ENCODE assay signal across 8 cellular contexts in genomic region chr6:84033523-84034451, GRCh38. TPM values are rescaled to one million over a fixed set of nuclear protein-coding genes. Genes with fewer than 3 reads are reported as not detected.
DNase-seq lines count a peak whose midpoint lies in the region; ATAC-seq lines count a peak whose summit lies in the region.

TSS of gene MRAP2 (plus strand) at chr6:84033772. CDS start at chr6:84055319, 21,547 bp downstream.

- peak; percentile 44 for ATAC-seq in activated CD4-positive, alpha-beta T cell treated with anti-CD3 and anti-CD28 coated beads for 36 hours
- ATAC-seq in activated T-cell treated with anti-CD3 and anti-CD28 coated beads, Interleukin-2, amount 50 U/mL, for 72 hours (replicated peaks in 1 of 2), result peak; percentile 52 to 54
- peak; percentile 57 for ATAC-seq in sciatic nerve
- ATAC-seq in HG03139 (IDR thresholded peaks at IDR 0.05; ENCODE audit: unreplicated experiment), result no peak

- H3K36me3 ChIP-seq in HUES6 (ENCODE audit: control insufficient read depth, insufficient read depth, low read length), result no peaks in the 10 kb centered on the region

- no peak within 1 kb of the TSS for H3K27ac Mint-ChIP-seq in activated CD4-positive, alpha-beta T cell treated with anti-CD3 and anti-CD28 coated beads for 36 hours
- H3K27ac Mint-ChIP-seq in activated T-cell treated with anti-CD3 and anti-CD28 coated beads, Interleukin-2, amount 50 U/mL, for 72 hours, result no peak within 1 kb of the TSS

- peaks cover 18% of the 10 kb centered on the region for H3K4me1 ChIP-seq in HUES6 (ENCODE audit: control insufficient read depth, insufficient read depth, low read length)

- H3K9ac ChIP-seq in HUES6 (ENCODE audit: low read length), result peak within 1 kb of the TSS; percentile 60

- POLR2A ChIA-PET in activated CD4-positive, alpha-beta T cell treated with anti-CD3 and anti-CD28 coated beads for 36 hours (lab: Charles Lee), result no interaction called here

- H3K4me3 Mint-ChIP-seq in activated CD4-positive, alpha-beta T cell treated with anti-CD3 and anti-CD28 coated beads for 36 hours, result no peak within 1 kb of the TSS
- peak within 1 kb of the TSS; percentile 51 to 57 for H3K4me3 Mint-ChIP-seq in activated T-cell treated with anti-CD3 and anti-CD28 coated beads, Interleukin-2, amount 50 U/mL, for 72 hours

- no peaks in the 10 kb centered on the region for H3K9me3 Mint-ChIP-seq in activated CD4-positive, alpha-beta T cell treated with anti-CD3 and anti-CD28 coated beads for 36 hours (ENCODE audit: low read depth)
- H3K9me3 Mint-ChIP-seq in activated T-cell treated with anti-CD3 and anti-CD28 coated beads, Interleukin-2, amount 50 U/mL, for 72 hours, result no peaks in the 10 kb centered on the region

- CTCF ChIA-PET in activated CD4-positive, alpha-beta T cell treated with anti-CD3 and anti-CD28 coated beads for 36 hours (lab: Charles Lee), result interaction anchor here (0.6 kb wide), 1 partner anchor 11 kb away, joined by 3 read pairs; no protein-coding TSS in a partner anchor

- peaks cover 43% of the 10 kb centered on the region for H3K27me3 Mint-ChIP-seq in activated CD4-positive, alpha-beta T cell treated with anti-CD3 and anti-CD28 coated beads for 36 hours
- peaks cover 54% of the 10 kb centered on the region for H3K27me3 Mint-ChIP-seq in activated T-cell treated with anti-CD3 and anti-CD28 coated beads, Interleukin-2, amount 50 U/mL, for 72 hours (ENCODE audit: low read depth)

- peak; percentile 28 for DNase-seq in activated CD4-positive, alpha-beta T cell treated with anti-CD3 and anti-CD28 coated beads for 36 hours
- DNase-seq in activated CD4-positive, alpha-beta T cell treated with anti-CD3 and anti-CD28 coated beads, Interleukin-2, amount 50 U/mL, for 1 hour, result no peak
- peak; percentile 6 to 12 for DNase-seq in activated T-cell treated with anti-CD3 and anti-CD28 coated beads, Interleukin-2, amount 50 U/mL, for 72 hours
- DNase-seq in hepatic stellate cell (ENCODE audit: low spot score) (peak; percentile 8), sciatic nerve (ENCODE audit: low spot score) (peak; percentile 59), AML-193 (lab: John Stamatoyannopoulos, UW) (no peak)

- H3K36me3 Mint-ChIP-seq in activated CD4-positive, alpha-beta T cell treated with anti-CD3 and anti-CD28 coated beads for 36 hours (ENCODE audit: low read depth), result no peaks in the 10 kb centered on the region
- no peaks in the 10 kb centered on the region for H3K36me3 Mint-ChIP-seq in activated T-cell treated with anti-CD3 and anti-CD28 coated beads, Interleukin-2, amount 50 U/mL, for 72 hours (ENCODE audit: insufficient read depth in 2 of 2)

- peak within 1 kb of the TSS; percentile 84 for H3K4me3 ChIP-seq in HUES6 (ENCODE audit: low read depth, low read length)

- H3K27me3 ChIP-seq in HUES6 (ENCODE audit: control insufficient read depth, insufficient read depth, low read length), result peaks cover 29% of the 10 kb centered on the region

- H3K4me1 Mint-ChIP-seq in activated CD4-positive, alpha-beta T cell treated with anti-CD3 and anti-CD28 coated beads for 36 hours, result peaks cover 6% of the 10 kb centered on the region
- no peaks in the 10 kb centered on the region for H3K4me1 Mint-ChIP-seq in activated T-cell treated with anti-CD3 and anti-CD28 coated beads, Interleukin-2, amount 50 U/mL, for 72 hours (ENCODE audit: low read depth)

- intact Hi-C loops in activated CD4-positive, alpha-beta T cell treated with anti-CD3 and anti-CD28 coated beads for 36 hours (cut with DNase I, micrococcal nuclease), result no loop called here
- intact Hi-C loops in sciatic nerve (cut with DNase I), result no loop called here

- H3K9me3 ChIP-seq in HUES6 (ENCODE audit: control insufficient read depth, insufficient read depth, low read depth, low read length), result peaks cover 16% of the 10 kb centered on the region

- H3K27ac ChIP-seq in HUES6 (ENCODE audit: low read depth, low read length), result no peak within 1 kb of the TSS

RNA-seq across cellular contexts. Expression of gene MRAP2, which starts in this region (rescaled TPM):
- total RNA-seq in activated CD4-positive, alpha-beta T cell treated with anti-CD3 and anti-CD28 coated beads for 36 hours, result not detected
- total RNA-seq in activated T-cell treated with anti-CD3 and anti-CD28 coated beads, Interleukin-2, amount 50 U/mL, for 72 hours, result not detected
- 10.3 TPM for total RNA-seq in sciatic nerve

Comparison
In these comparisons a context has a peak if more than half of its experiments do, and no peak if none do; other contexts are left out.
1. RNA of gene MRAP2 (total RNA-seq): 10.3 TPM in sciatic nerve (single experiment); not detected in activated T-cell treated with anti-CD3 and anti-CD28 coated beads, Interleukin-2, amount 50 U/mL, for 72 hours and not detected in activated CD4-positive, alpha-beta T cell treated with anti-CD3 and anti-CD28 coated beads for 36 hours; every median in the first group is over 10 times any median in the second.
2. Peak in DNase-seq and ATAC-seq in activated CD4-positive, alpha-beta T cell treated with anti-CD3 and anti-CD28 coated beads for 36 hours; RNA of the gene not detected or under 1 TPM.
3. Peak in DNase-seq and ATAC-seq in activated T-cell treated with anti-CD3 and anti-CD28 coated beads, Interleukin-2, amount 50 U/mL, for 72 hours; RNA of the gene not detected or under 1 TPM.
4. DNase-seq: peak in hepatic stellate cell (single experiment) and sciatic nerve (single experiment); none in activated CD4-positive, alpha-beta T cell treated with anti-CD3 and anti-CD28 coated beads, Interleukin-2, amount 50 U/mL, for 1 hour (single experiment) and AML-193 (0 of 2).